In the genomic region with DNA sequence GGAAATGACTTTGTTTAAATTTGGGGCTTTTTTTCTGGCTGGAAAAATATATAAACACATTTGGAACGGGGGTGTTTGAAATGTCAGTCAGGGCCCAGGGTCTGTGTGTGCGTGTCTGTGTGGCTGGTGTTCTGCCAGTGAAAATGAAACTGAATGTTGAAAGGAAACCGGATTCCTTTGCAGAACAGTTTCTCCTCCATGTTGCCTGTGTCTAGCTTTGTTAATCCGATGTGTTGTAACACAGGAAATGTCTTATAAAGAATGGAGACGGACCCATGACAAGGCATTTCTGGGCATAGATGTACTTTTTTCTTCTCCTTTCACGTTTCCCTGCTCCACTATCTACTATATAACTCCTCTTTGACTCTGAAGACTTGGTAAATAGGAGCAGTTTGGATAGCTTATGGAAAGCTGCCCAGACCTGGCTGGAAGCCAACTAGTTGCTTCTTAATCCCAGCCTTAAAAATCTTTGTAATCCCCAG, we compare ENCODE assay signal across 8 cellular contexts. TPM values are rescaled to one million over a fixed set of nuclear protein-coding genes. Genes with fewer than 3 reads are reported as not detected.
A peak's percentile ranks its signal among the peaks of the same experiment; 100 is the strongest.
DNase-seq lines count a peak whose midpoint lies in the region; ATAC-seq and TF ChIP-seq lines count a peak whose summit lies in the region.

No MANE protein-coding gene starts in this region.

- peak overlapping the region; percentile 94 for H3K27ac Mint-ChIP-seq in activated CD4-positive, alpha-beta T cell treated with anti-CD3 and anti-CD28 coated beads, Interleukin-2, amount 10 ng/mL, durations not matched to agents 24 days and 14 days
- peak overlapping the region; percentile 49 to 96 (median 93) for H3K27ac Mint-ChIP-seq in naive thymus-derived CD8-positive, alpha-beta T cell

- no peaks in the 10 kb centered on the region for H3K9me3 Mint-ChIP-seq in activated CD4-positive, alpha-beta T cell treated with anti-CD3 and anti-CD28 coated beads, Interleukin-2, amount 10 ng/mL, durations not matched to agents 24 days and 14 days
- H3K9me3 Mint-ChIP-seq in naive thymus-derived CD8-positive, alpha-beta T cell = no peaks in the 10 kb centered on the region

- peaks cover 42% of the 10 kb centered on the region for H3K36me3 Mint-ChIP-seq in activated CD4-positive, alpha-beta T cell treated with anti-CD3 and anti-CD28 coated beads, Interleukin-2, amount 10 ng/mL, durations not matched to agents 24 days and 14 days (ENCODE audit: low read depth)
- peaks cover 0 to 7% (median 4%) of the 10 kb centered on the region in 3 donors for H3K36me3 Mint-ChIP-seq in naive thymus-derived CD8-positive, alpha-beta T cell

- no peaks in the 10 kb centered on the region for H3K27me3 Mint-ChIP-seq in activated CD4-positive, alpha-beta T cell treated with anti-CD3 and anti-CD28 coated beads, Interleukin-2, amount 10 ng/mL, durations not matched to agents 24 days and 14 days
- no peaks in the 10 kb centered on the region for H3K27me3 Mint-ChIP-seq in naive thymus-derived CD8-positive, alpha-beta T cell

- H3K4me3 ChIP-seq in effector memory CD4-positive, alpha-beta T cell (ENCODE audit: insufficient read depth, low read depth, low read length, poor library complexity, severe bottlenecking) = peak overlapping the region; percentile 28
- H3K4me3 ChIP-seq in thyroid gland (replicated peaks in 1 of 3) = peak overlapping the region in 1 of 3 donors; percentile 18

- H3K4me3 Mint-ChIP-seq in activated CD4-positive, alpha-beta T cell treated with anti-CD3 and anti-CD28 coated beads, Interleukin-2, amount 10 ng/mL, durations not matched to agents 24 days and 14 days = peak overlapping the region; percentile 100
- peak overlapping the region; percentile 76 to 97 (median 88) for H3K4me3 Mint-ChIP-seq in naive thymus-derived CD8-positive, alpha-beta T cell

- DNase-seq in EL (peak; percentile 78), Kasumi-1 (lab: John Stamatoyannopoulos, UW) (peak; percentile 56 to 59), thyroid gland (peak; percentile 64 to 67), iPS-NIHi7 (ENCODE audit: extremely low spot score) (no peak)
- peak; percentile 88 for DNase-seq in activated CD4-positive, alpha-beta T cell treated with anti-CD3 and anti-CD28 coated beads, Interleukin-2, amount 10 ng/mL, durations not matched to agents 24 days and 14 days
- DNase-seq in effector memory CD4-positive, alpha-beta T cell = peak in 2 of 3 donors; percentile 14 to 26
- peak in 9 of 10 donors; percentile 14 to 78 (median 58) for DNase-seq in naive thymus-derived CD8-positive, alpha-beta T cell

- H3K27ac ChIP-seq in effector memory CD4-positive, alpha-beta T cell (ENCODE audit: insufficient read depth, low read length, poor library complexity, severe bottlenecking) = peak overlapping the region; percentile 34
- peak overlapping the region; percentile 88 to 95 (median 90) for H3K27ac ChIP-seq in thyroid gland

- no peaks in the 10 kb centered on the region for H3K27me3 ChIP-seq in effector memory CD4-positive, alpha-beta T cell (replicated peaks; ENCODE audit: control insufficient read depth, insufficient read depth, low read length, poor library complexity, severe bottlenecking)
- no peaks in the 10 kb centered on the region for H3K27me3 ChIP-seq in thyroid gland

- no peak for TF ChIP-seq CTCF in thyroid gland (IDR thresholded peaks at IDR 0.05)

- H3K36me3 ChIP-seq in effector memory CD4-positive, alpha-beta T cell (ENCODE audit: control insufficient read depth, insufficient read depth, low read length) = peaks cover 5% of the 10 kb centered on the region
- no peaks in the 10 kb centered on the region for H3K36me3 ChIP-seq in thyroid gland

- no peaks in the 10 kb centered on the region for H3K9me3 ChIP-seq in effector memory CD4-positive, alpha-beta T cell (ENCODE audit: control insufficient read depth, low read length)
- no peaks in the 10 kb centered on the region for H3K9me3 ChIP-seq in thyroid gland

- peaks cover 61% of the 10 kb centered on the region for H3K4me1 Mint-ChIP-seq in activated CD4-positive, alpha-beta T cell treated with anti-CD3 and anti-CD28 coated beads, Interleukin-2, amount 10 ng/mL, durations not matched to agents 24 days and 14 days
- peaks cover 26 to 74% (median 61%) of the 10 kb centered on the region in 4 donors for H3K4me1 Mint-ChIP-seq in naive thymus-derived CD8-positive, alpha-beta T cell

- peaks cover 21% of the 10 kb centered on the region for H3K4me1 ChIP-seq in effector memory CD4-positive, alpha-beta T cell (ENCODE audit: control insufficient read depth, insufficient read depth, low read length, poor library complexity, severe bottlenecking)
- H3K4me1 ChIP-seq in thyroid gland = peaks cover 29 to 50% of the 10 kb centered on the region in 2 donors

- ATAC-seq in GM21447 (IDR thresholded peaks at IDR 0.05; ENCODE audit: unreplicated experiment) = peak; percentile 44
- peak; percentile 59 to 74 for ATAC-seq in naive thymus-derived CD8-positive, alpha-beta T cell

- intact Hi-C loops in activated CD4-positive, alpha-beta T cell treated with anti-CD3 and anti-CD28 coated beads, Interleukin-2, amount 10 ng/mL, durations not matched to agents 24 days and 14 days (cut with micrococcal nuclease) = loop anchor here (1.0 to 2.0 kb wide), 2 partner anchors 115 to 437 kb away; partner anchors contain the start of gene SLC30A4
- intact Hi-C loops in thyroid gland (cut with DNase I) = no loop called here

- no peak for TF ChIP-seq POLR2A in thyroid gland (IDR thresholded peaks at IDR 0.05)

- POLR2A ChIA-PET in naive thymus-derived CD8-positive, alpha-beta T cell (lab: Charles Lee) = interaction anchor here (0.6 to 1.6 kb wide), 3 partner anchors 50 to 236 kb away, joined by 3 to 5 read pairs (median 4); partner anchors contain the start of gene BLOC1S6

- 0 to 2% methylated on average over 6 of the region's 6 CpGs for WGBS in thyroid gland, 2 donors

RNA-seq across cellular contexts. Expression of gene SQOR, which starts 2.8 kb away (rescaled TPM):
- 103 and 108 TPM in 2 replicates for total RNA-seq in activated CD4-positive, alpha-beta T cell treated with anti-CD3 and anti-CD28 coated beads, Interleukin-2, amount 10 ng/mL, durations not matched to agents 24 days and 14 days
- 10 to 100 TPM; 30.4 to 38.9 TPM for total RNA-seq in naive thymus-derived CD8-positive, alpha-beta T cell
- polyA plus RNA-seq in naive thymus-derived CD8-positive, alpha-beta T cell = 10 to 100 TPM; 58.6 to 68.3 (median 58.7) TPM
- 10 to 100 TPM; 49.8 to 56.6 (median 55.2) TPM for total RNA-seq in thyroid gland

RNA-seq across cellular contexts. Expression of gene BLOC1S6, which starts 50.4 kb away (rescaled TPM):
- total RNA-seq in activated CD4-positive, alpha-beta T cell treated with anti-CD3 and anti-CD28 coated beads, Interleukin-2, amount 10 ng/mL, durations not matched to agents 24 days and 14 days = 42.8 and 44.8 TPM in 2 replicates
- 10 to 100 TPM; 53.5 to 60.3 TPM for total RNA-seq in naive thymus-derived CD8-positive, alpha-beta T cell
- polyA plus RNA-seq in naive thymus-derived CD8-positive, alpha-beta T cell = 10 to 100 TPM; 50.9 to 62.1 (median 58.8) TPM
- 10 to 100 TPM; 59.7 to 88.7 (median 82.6) TPM for total RNA-seq in thyroid gland
